In genomic region chr6:156699017-156699421, GRCh38 we compare ENCODE assay signal across 10 cellular contexts.
DNase-seq lines count a peak whose midpoint lies in the region; ATAC-seq, FAIRE-seq and TF ChIP-seq lines count a peak whose summit lies in the region.
"Had no signal": no experiment of that assay in that cellular context is flagged by ENCODE, and none has a peak within 500 bp of the region (broad histone marks: within the 10 kb centered on the region; RNA-seq: fewer than 3 reads in every experiment).

No MANE protein-coding gene starts in this region.

- H3K4me1 ChIP-seq in A549 (peaks cover 14% of the 10 kb centered on the region), stomach (no peaks in the 10 kb centered on the region)
- H3K4me1 ChIP-seq: SJSA1 had no signal

- no peaks in the 10 kb centered on the region for H3K9me3 ChIP-seq in A549
- H3K9me3 ChIP-seq in stomach, result no peaks in the 10 kb centered on the region
- H3K9me3 ChIP-seq: SJSA1 had no signal

- ATAC-seq in A549 (peak; percentile 76 to 77), GM21367 (IDR thresholded peaks at IDR 0.05; ENCODE audit: unreplicated experiment) (peak; percentile 36), HG03442 (IDR thresholded peaks at IDR 0.05; ENCODE audit: unreplicated experiment) (peak; percentile 48)

- intact Hi-C loops in stomach (cut with DNase I; ENCODE audit: low total_unique reads), result loop anchor here (10.0 kb wide), 1 partner anchor 134 kb away; no protein-coding TSS in a partner anchor

- in situ Hi-C loops in astrocyte of the spinal cord (cut with HindIII; ENCODE audit: low sequenced_read_pairs), result no loop called here

- H3K27ac ChIP-seq in A549, result peak overlapping the region in 1 of 2 experiments; percentile 54; a peak in 3 of 6 replicates
- no peak overlapping the region for H3K27ac ChIP-seq in stomach
- no peak overlapping the region for H3K27ac ChIP-seq in coronary artery
- H3K27ac ChIP-seq: SJSA1 had no signal

- peak overlapping the region; percentile 59 for H3K4me2 ChIP-seq in A549

- WGBS in A549 (ENCODE audit: missing lambda C conversion rate), result 25% methylated on average over 5 of the region's 5 CpGs
- 76 to 86% (median 77%) methylated on average over 5 of the region's 5 CpGs for WGBS in stomach, 5 donors

- DNase-seq in A549 (ENCODE audit: low read depth in 1 of 2, low spot score in 1 of 2) (peak; percentile 7 to 31), astrocyte of the spinal cord (ENCODE audit: low read depth, low spot score) (peak; percentile 82), NCI-H1694 treated with DMSO at 0.1 percent for 48 hours (lab: John Stamatoyannopoulos, UW) (no peak), HK-2 (ENCODE audit: unreplicated experiment) (no peak), stomach (no peak), coronary artery (ENCODE audit: low spot score) (no peak)
- DNase-seq: CD4-positive, alpha-beta memory T cell had no signal

- TF ChIP-seq EP300 in A549 (IDR thresholded peaks at IDR 0.05) (no peak), stomach (IDR thresholded peaks at IDR 0.05) (no peak)

- POLR2A ChIA-PET in A549 (lab: Yijun Ruan, JAX), result no interaction called here

- no peak for TF ChIP-seq CTCF in A549 (IDR thresholded peaks at IDR 0.05)
- TF ChIP-seq CTCF in astrocyte of the spinal cord (IDR thresholded peaks at IDR 0.05; ENCODE audit: low read depth, low read length), result no peak
- no peak for TF ChIP-seq CTCF in stomach (IDR thresholded peaks at IDR 0.05)
- TF ChIP-seq CTCF in coronary artery (IDR thresholded peaks at IDR 0.05), result no peak

- H3K27me3 ChIP-seq in stomach, result no peaks in the 10 kb centered on the region
- H3K27me3 ChIP-seq: SJSA1 had no signal

- H3K36me3 ChIP-seq in stomach, result no peaks in the 10 kb centered on the region
- H3K36me3 ChIP-seq: SJSA1 had no signal

- CTCF ChIA-PET in A549 (lab: Yijun Ruan, JAX), result no interaction called here

- H3K4me3 ChIP-seq in A549, result no peak overlapping the region
- H3K4me3 ChIP-seq in astrocyte of the spinal cord (ENCODE audit: low read depth, low read length), result no peak overlapping the region
- H3K4me3 ChIP-seq in stomach, result no peak overlapping the region
- no peak overlapping the region for H3K4me3 ChIP-seq in coronary artery
- H3K4me3 ChIP-seq: SJSA1 had no signal

- TF ChIP-seq RAD21 in A549 (conservative IDR thresholded peaks at IDR 0.05 in 1 of 2, IDR thresholded peaks at IDR 0.05 in 1 of 2), result no peak

- FAIRE-seq in A549 (lab: Jason Lieb, UNC), result no peak

- TF ChIP-seq POLR2A in A549 (IDR thresholded peaks at IDR 0.05; ENCODE audit: low read length) (no peak), stomach (IDR thresholded peaks at IDR 0.05) (no peak)

TF ChIP-seq in A549, 52 proteins besides CTCF, POLR2A, EP300 and RAD21:
- TF ChIP-seq CBX2 (IDR thresholded peaks at IDR 0.05; ENCODE audit: borderline replicate concordance, low read depth) (no peak), FOSL2 (IDR thresholded peaks at IDR 0.05) (peak; percentile 31; the same call in 1 of the 2 replicates), FOSL2 (CRISPR knock-in tag; IDR thresholded peaks at IDR 0.05) (peak; percentile 87), JUNB (IDR thresholded peaks at IDR 0.05) (peak; percentile 42; the same call in 1 of the 2 replicates), ZNF302 (CRISPR knock-in tag; IDR thresholded peaks at IDR 0.05) (no peak)

Comparison
In these comparisons a context has a peak if more than half of its experiments do, and no peak if none do; other contexts are left out.
1. DNase-seq: peak in A549 (2 of 2) and astrocyte of the spinal cord (single experiment); none in NCI-H1694 treated with DMSO at 0.1 percent for 48 hours (single experiment), HK-2 (single experiment), stomach (single experiment) and coronary artery (single experiment).
2. Peak in every context shown above with its lines, with median percentiles within 50 percentile points of each other: ATAC-seq.